In the genomic region with DNA sequence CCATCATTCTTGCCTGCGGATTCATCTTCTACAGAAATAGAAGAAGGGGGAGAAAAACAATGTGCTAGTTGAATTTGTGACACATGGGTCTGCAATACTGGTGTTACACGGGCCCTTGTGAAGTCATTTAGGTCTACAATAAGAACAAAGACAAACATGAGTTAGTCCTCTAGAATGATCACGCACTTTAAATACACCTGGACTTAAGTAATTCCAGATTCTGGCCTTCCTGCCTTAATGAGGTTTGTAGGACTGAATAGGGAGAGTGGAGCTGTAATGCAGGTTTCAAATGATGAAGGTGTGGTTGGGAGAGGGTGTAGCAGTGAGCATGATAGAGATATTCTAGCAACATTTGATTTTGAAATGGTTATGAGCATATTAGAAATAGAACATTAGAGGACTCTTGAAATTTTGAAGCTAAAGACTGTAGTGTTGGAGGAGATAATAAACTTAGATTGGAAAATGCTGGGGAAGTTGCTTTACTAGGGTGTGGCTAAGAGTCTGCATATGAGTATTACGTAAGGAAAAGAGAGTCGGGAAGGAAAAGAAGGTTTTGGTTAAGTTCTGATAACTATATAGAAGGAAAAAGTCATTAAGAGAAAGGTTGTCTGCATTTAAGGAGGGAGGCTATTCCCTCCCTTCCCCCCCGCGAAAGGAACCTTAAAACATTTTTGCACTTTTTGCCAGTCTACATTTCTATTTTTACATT, we compare ENCODE assay signal across 7 cellular contexts. TPM values are rescaled to one million over a fixed set of nuclear protein-coding genes. Genes with fewer than 3 reads are reported as not detected.
DNase-seq lines count a peak whose midpoint lies in the region; ATAC-seq and TF ChIP-seq lines count a peak whose summit lies in the region.

No MANE protein-coding gene starts in this region.

- no peaks in the 10 kb centered on the region for H3K9me3 Mint-ChIP-seq in nephron

- ATAC-seq in HG03439 (IDR thresholded peaks at IDR 0.05; ENCODE audit: unreplicated experiment): no peak

- peak overlapping the region; percentile 89 to 100 for H3K27ac ChIP-seq in coronary artery

- H3K27me3 ChIP-seq in NT2/D1 (ENCODE audit: insufficient read depth, insufficient read length): no peaks in the 10 kb centered on the region

- no peak for TF ChIP-seq CTCF in coronary artery (IDR thresholded peaks at IDR 0.05)
- no peak for TF ChIP-seq CTCF in nephron (IDR thresholded peaks at IDR 0.05; ENCODE audit: unreplicated experiment in 3 of 3)
- no peak for TF ChIP-seq CTCF in GM10248 (IDR thresholded peaks at IDR 0.05; ENCODE audit: control extremely low read depth, extremely low read depth, low read depth, missing control alignments)

- H3K9me3 ChIP-seq in NT2/D1 (ENCODE audit: insufficient read depth, low read length): no peaks in the 10 kb centered on the region

- POLR2A ChIA-PET in GM10248 (lab: Yijun Ruan, JAX): interaction anchor here (1.6 kb wide), 1 partner anchor 216 kb away, joined by 8 read pairs; a partner anchor contains a TSS

- peak overlapping the region; percentile 94 to 95 (median 95) for H3K27ac Mint-ChIP-seq in nephron

- peak overlapping the region; percentile 73 for H3K9ac ChIP-seq in NT2/D1 (ENCODE audit: insufficient read length, low read depth)

- CTCF ChIA-PET in GM10248 (lab: Yijun Ruan, JAX): interaction anchor here (1.0 to 1.6 kb wide), 4 partner anchors 10 to 212 kb away, joined by 3 read pairs; no protein-coding TSS in a partner anchor

- H3K36me3 Mint-ChIP-seq in nephron (ENCODE audit: low read depth): peaks cover 3% of the 10 kb centered on the region

- H3K4me1 Mint-ChIP-seq in nephron: peaks cover 41% of the 10 kb centered on the region

- H3K4me3 Mint-ChIP-seq in nephron: peak overlapping the region; percentile 87 to 100 (median 88)

- H3K36me3 ChIP-seq in NT2/D1 (ENCODE audit: insufficient read depth, insufficient read length, low read length): peaks cover 68% of the 10 kb centered on the region

- peak; percentile 6 for DNase-seq in GM19238 (ENCODE audit: insufficient read length, low spot score)
- no peak for DNase-seq in NT2/D1 (ENCODE audit: low read depth, low spot score)
- no peak for DNase-seq in coronary artery (ENCODE audit: low spot score)
- no peak for DNase-seq in mesenteric fat pad (ENCODE audit: low spot score)
- no peak for DNase-seq in GM10248 (ENCODE audit: extremely low spot score)

- no peaks in the 10 kb centered on the region for H3K27me3 Mint-ChIP-seq in nephron (ENCODE audit: low read depth)

- H3K4me1 ChIP-seq in NT2/D1 (ENCODE audit: insufficient read depth, insufficient read length): no peaks in the 10 kb centered on the region

- peak overlapping the region; percentile 95 for H3K4me3 ChIP-seq in NT2/D1 (ENCODE audit: insufficient read length, low read depth)
- H3K4me3 ChIP-seq in coronary artery: peak overlapping the region; percentile 99

RNA-seq across cellular contexts. Expression of a gene that starts 0.6 kb away (rescaled TPM):
- total RNA-seq in mesenteric fat pad: 77.2 TPM

RNA-seq across cellular contexts. Expression of a gene that starts 0.9 kb away (rescaled TPM):
- total RNA-seq in mesenteric fat pad: 85.2 TPM

RNA-seq across cellular contexts. Expression of a gene that starts 55.9 kb away (rescaled TPM):
- total RNA-seq in mesenteric fat pad: 104 TPM
